Comparison of ENCODE assay signal across 16 cellular contexts in the genomic region with DNA sequence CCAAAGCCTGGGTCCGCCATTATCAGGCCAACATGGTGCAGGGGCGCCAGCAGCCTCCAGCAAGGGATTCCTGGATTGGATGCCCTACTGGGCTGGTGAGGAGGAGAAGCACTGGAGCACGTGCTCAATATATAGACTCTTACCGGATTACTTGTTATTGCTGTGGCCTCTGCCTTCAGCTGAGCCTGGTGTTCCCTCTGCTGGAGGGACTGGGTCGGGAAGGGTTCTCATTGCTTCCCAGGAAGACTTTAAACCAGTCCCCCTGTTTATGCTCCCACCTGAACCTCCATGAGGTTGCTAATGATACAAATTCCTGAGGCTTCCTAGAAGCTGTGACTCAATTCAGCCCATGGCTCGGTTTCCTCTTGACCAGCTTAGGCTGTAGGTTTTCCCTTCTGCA.
"Had no signal": no experiment of that assay in that cellular context is flagged by ENCODE, and none has a peak within 500 bp of the region (broad histone marks: within the 10 kb centered on the region; RNA-seq: fewer than 3 reads in every experiment).

No MANE protein-coding gene starts in this region.

- FAIRE-seq: frontal cortex, urothelium cell line had no signal

- H3K27ac ChIP-seq: left lung, tibial nerve had no signal

- DNase-seq: activated CD4-positive, alpha-beta T cell treated with anti-CD3 and anti-CD28 coated beads, Interleukin-2, amount 10 ng/mL, durations not matched to agents 24 days and 14 days; activated CD4-positive, CD25-positive, alpha-beta regulatory T cell; activated CD8-positive, alpha-beta T cell treated with anti-CD3 and anti-CD28 coated beads for 36 hours; activated naive CD4-positive, alpha-beta T cell treated with Interleukin-2 at 50 U/mL for 16 hours; activated naive CD8-positive, alpha-beta T cell treated with anti-CD3 and anti-CD28 coated beads, Interleukin-2, amount 10 ng/mL, durations not matched to agents 7 days and 5 days; activated T-cell treated with anti-CD3 and anti-CD28 coated beads, Interleukin-2, amount 50 U/mL, for 24 hours; amygdala; cortex of kidney; head of caudate nucleus; left lung; nephron progenitor cell; nucleus accumbens; retina had no signal

- H3K4me1 ChIP-seq: tibial nerve had no signal

- H3K9me3 ChIP-seq: left lung, tibial nerve had no signal

- H3K36me3 ChIP-seq: left lung, tibial nerve had no signal

- H3K27me3 ChIP-seq: left lung, tibial nerve had no signal

- H3K4me3 ChIP-seq: left lung, tibial nerve had no signal

- ATAC-seq: activated CD8-positive, alpha-beta T cell treated with anti-CD3 and anti-CD28 coated beads for 36 hours; left lung had no signal
